ENCODE assay signal across 13 cellular contexts in the genomic region with DNA sequence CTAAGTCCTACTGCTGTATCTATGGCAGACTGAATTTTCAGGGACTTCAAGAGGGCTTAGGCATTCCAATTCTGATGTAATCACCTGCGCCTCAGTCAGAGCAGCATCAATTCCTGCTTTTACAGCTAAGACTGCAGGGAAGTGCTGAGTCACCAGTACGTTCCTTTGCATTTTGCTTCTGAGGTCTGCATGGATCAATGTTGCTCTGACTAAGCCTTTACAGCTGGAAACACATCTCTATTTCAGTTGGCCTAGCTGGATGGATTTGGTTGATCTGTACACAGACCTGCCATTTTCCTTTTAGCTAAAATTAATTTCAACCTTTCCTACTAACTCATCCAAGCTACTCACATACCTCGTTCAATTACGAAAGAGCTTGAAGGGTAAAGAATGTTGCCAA. TPM values are rescaled to one million over a fixed set of nuclear protein-coding genes. Genes with fewer than 3 reads are reported as not detected.
DNase-seq lines count a peak whose midpoint lies in the region; ATAC-seq and TF ChIP-seq lines count a peak whose summit lies in the region.
"Had no signal": no experiment of that assay in that cellular context is flagged by ENCODE, and none has a peak within 500 bp of the region (broad histone marks: within the 10 kb centered on the region; RNA-seq: fewer than 3 reads in every experiment).

No MANE protein-coding gene starts in this region.

- no peak for TF ChIP-seq CTCF in left ventricle myocardium inferior (IDR thresholded peaks at IDR 0.05; ENCODE audit: borderline replicate concordance)

- DNase-seq in LHCN-M2 (ENCODE audit: low read depth): peak; percentile 86
- peak; percentile 21 for DNase-seq in brain pericyte (ENCODE audit: low read depth, low spot score)
- DNase-seq in iPS-NIHi7 (ENCODE audit: extremely low spot score): peak; percentile 62
- no peak for DNase-seq in left ventricle myocardium inferior
- DNase-seq in 8988T: no peak
- DNase-seq in activated CD4-positive, alpha-beta T cell treated with anti-CD3 and anti-CD28 coated beads, Interleukin-2, amount 50 U/mL, for 4 hours: no peak
- DNase-seq: activated naive CD4-positive, alpha-beta T cell treated with Interleukin-2 at 50 U/mL for 16 hours; NCI-H1417 had no signal

- no peak overlapping the region for H3K4me3 ChIP-seq in BLaER1
- no peak overlapping the region for H3K4me3 ChIP-seq in left ventricle myocardium inferior
- H3K4me3 ChIP-seq: tibial nerve had no signal

- H3K27me3 ChIP-seq in BLaER1 (no peaks in the 10 kb centered on the region), left ventricle myocardium inferior (ENCODE audit: low read depth) (no peaks in the 10 kb centered on the region)
- H3K27me3 ChIP-seq: tibial nerve had no signal

- intact Hi-C loops in left ventricle myocardium inferior (cut with micrococcal nuclease): no loop called here

- H3K4me1 ChIP-seq in BLaER1 (peaks cover 71% of the 10 kb centered on the region), left ventricle myocardium inferior (no peaks in the 10 kb centered on the region)
- H3K4me1 ChIP-seq: tibial nerve had no signal

- H4K20me1 ChIP-seq in BLaER1: no peaks in the 10 kb centered on the region

- no peaks in the 10 kb centered on the region for H3K9me3 ChIP-seq in BLaER1
- no peaks in the 10 kb centered on the region for H3K9me3 ChIP-seq in left ventricle myocardium inferior (replicated peaks)
- H3K9me3 ChIP-seq: Caco-2, tibial nerve had no signal

- H3K4me2 ChIP-seq in BLaER1: 0 out of 2 replicates have a peak overlapping the region, but pooled peaks have one; percentile 14

- no peak for ATAC-seq in HG02759 (IDR thresholded peaks at IDR 0.05; ENCODE audit: unreplicated experiment)
- ATAC-seq: left lobe of liver had no signal

- peaks cover 93% of the 10 kb centered on the region for H3K36me3 ChIP-seq in BLaER1
- peaks cover 25% of the 10 kb centered on the region for H3K36me3 ChIP-seq in left ventricle myocardium inferior

- H3K9ac ChIP-seq in BLaER1: no peak overlapping the region

- H3K27ac ChIP-seq in BLaER1 (peak overlapping the region; percentile 33; the same call in 1 of the 2 replicates), left ventricle myocardium inferior (replicated peaks) (no peak overlapping the region)
- H3K27ac ChIP-seq: tibial nerve had no signal

RNA-seq across cellular contexts. Expression of a gene that starts 51.3 kb away (rescaled TPM):
- total RNA-seq in LHCN-M2 (2014; rRNA removed) (48.5 and 57.0 TPM in 2 replicates), left ventricle myocardium inferior (5.0 TPM)
- 25.1 TPM for polyA plus RNA-seq in LHCN-M2 (2012)

Comparison
In these comparisons a context has a peak if more than half of its experiments do, and no peak if none do; other contexts are left out.
1. DNase-seq: peak in LHCN-M2 (single experiment), brain pericyte (single experiment) and iPS-NIHi7 (single experiment); none in left ventricle myocardium inferior (single experiment), 8988T (single experiment) and activated CD4-positive, alpha-beta T cell treated with anti-CD3 and anti-CD28 coated beads, Interleukin-2, amount 50 U/mL, for 4 hours (0 of 2).